In the genomic region with DNA sequence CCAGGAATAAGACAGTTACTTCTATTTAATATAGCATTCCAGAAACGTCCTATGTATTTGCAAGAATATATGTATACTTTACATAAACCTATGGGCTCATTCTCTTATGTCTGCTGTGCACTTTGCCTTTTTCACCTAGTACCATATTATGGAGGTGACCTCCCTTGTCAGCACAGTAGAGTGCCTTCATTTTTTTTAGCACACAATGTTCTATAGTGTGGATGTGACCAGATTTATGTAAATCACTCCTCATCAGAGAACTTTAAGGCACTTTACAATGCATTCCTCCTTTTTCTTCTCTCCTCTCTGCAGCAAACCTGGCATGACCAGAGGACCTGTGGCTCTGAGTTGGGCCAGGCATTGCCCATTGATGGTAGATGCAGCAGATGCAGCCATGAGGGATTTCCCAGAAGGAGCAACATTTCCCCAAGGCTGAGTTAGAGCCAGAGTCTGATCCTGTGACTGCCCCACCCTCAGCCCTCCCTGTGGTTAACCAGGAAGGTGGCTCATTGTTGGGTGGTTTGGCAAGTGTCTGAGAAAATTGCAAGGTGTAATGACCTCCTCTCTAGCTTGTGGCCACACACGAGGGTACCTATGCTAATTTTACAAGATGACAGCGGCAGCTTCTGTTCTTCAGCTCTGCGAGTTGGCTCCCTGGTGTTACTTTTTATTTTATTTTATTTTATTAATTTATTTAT, we compare ENCODE assay signal across 11 cellular contexts.
DNase-seq lines count a peak whose midpoint lies in the region; ATAC-seq and TF ChIP-seq lines count a peak whose summit lies in the region.
"Had no signal": no experiment of that assay in that cellular context is flagged by ENCODE, and none has a peak within 500 bp of the region (broad histone marks: within the 10 kb centered on the region; RNA-seq: fewer than 3 reads in every experiment).

No MANE protein-coding gene starts in this region.

- TF ChIP-seq CTCF in uterus (IDR thresholded peaks at IDR 0.05) = no peak

- peak; percentile 86 for ATAC-seq in activated T-helper 17 cell treated with anti-CD3 and anti-CD28 coated beads, Interleukin-2, amount 50 U/mL, for 72 hours (replicated peaks)
- ATAC-seq in HG02840 (IDR thresholded peaks at IDR 0.05; ENCODE audit: low FRiP score, unreplicated experiment) (no peak), left cardiac atrium (no peak)

- no peaks in the 10 kb centered on the region for H3K4me1 ChIP-seq in uterus
- H3K4me1 ChIP-seq: ascending aorta had no signal

- no peaks in the 10 kb centered on the region for H3K9me3 Mint-ChIP-seq in activated T-helper 17 cell treated with anti-CD3 and anti-CD28 coated beads, Interleukin-2, amount 50 U/mL, for 72 hours

- no peak for TF ChIP-seq POLR2A in uterus (IDR thresholded peaks at IDR 0.05)

- no peaks in the 10 kb centered on the region for H3K36me3 ChIP-seq in uterus
- H3K36me3 ChIP-seq: ascending aorta had no signal

- intact Hi-C loops in left cardiac atrium (cut with DNase I) = no loop called here
- intact Hi-C loops in uterus (cut with DNase I; ENCODE audit: low total_unique reads) = no loop called here

- H3K36me3 Mint-ChIP-seq in activated T-helper 17 cell treated with anti-CD3 and anti-CD28 coated beads, Interleukin-2, amount 50 U/mL, for 72 hours (ENCODE audit: low read depth) = no peaks in the 10 kb centered on the region

- H3K4me3 Mint-ChIP-seq in activated T-helper 17 cell treated with anti-CD3 and anti-CD28 coated beads, Interleukin-2, amount 50 U/mL, for 72 hours = no peak overlapping the region
- H3K4me3 Mint-ChIP-seq: T-helper 1 cell treated with Interleukin-12 subunit alpha and Interleukin-12 subunit beta and Interleukin-4 antibody, amounts not matched to agents 30 μg/mL and 1 μg/mL, for 36 hours had no signal

- H3K4me1 Mint-ChIP-seq in activated T-helper 17 cell treated with anti-CD3 and anti-CD28 coated beads, Interleukin-2, amount 50 U/mL, for 72 hours = peaks cover 6% of the 10 kb centered on the region

- no peak overlapping the region for H3K4me3 ChIP-seq in uterus
- H3K4me3 ChIP-seq: ascending aorta had no signal

- no peaks in the 10 kb centered on the region for H3K27me3 Mint-ChIP-seq in activated T-helper 17 cell treated with anti-CD3 and anti-CD28 coated beads, Interleukin-2, amount 50 U/mL, for 72 hours

- peak; percentile 38 for DNase-seq in ELF-1 (ENCODE audit: low read depth, low spot score)
- peak; percentile 69 for DNase-seq in HT-29 (ENCODE audit: low spot score)
- DNase-seq in myocyte (ENCODE audit: low read depth) = peak; percentile 90
- DNase-seq in left cardiac atrium = no peak
- DNase-seq in dermis blood vessel endothelial cell = no peak
- no peak for DNase-seq in uterus
- DNase-seq: NCI-H146 had no signal

- H3K9me3 ChIP-seq in uterus = no peaks in the 10 kb centered on the region
- H3K9me3 ChIP-seq: ascending aorta had no signal

- H3K27ac ChIP-seq in uterus = no peak overlapping the region
- H3K27ac ChIP-seq: ascending aorta had no signal

- H3K27me3 ChIP-seq in uterus = no peaks in the 10 kb centered on the region
- H3K27me3 ChIP-seq: ascending aorta had no signal

- H3K27ac Mint-ChIP-seq in activated T-helper 17 cell treated with anti-CD3 and anti-CD28 coated beads, Interleukin-2, amount 50 U/mL, for 72 hours = no peak overlapping the region
- H3K27ac Mint-ChIP-seq: T-helper 1 cell treated with Interleukin-12 subunit alpha and Interleukin-12 subunit beta and Interleukin-4 antibody, amounts not matched to agents 30 μg/mL and 1 μg/mL, for 36 hours had no signal

Comparison
In these comparisons a context has a peak if more than half of its experiments do, and no peak if none do; other contexts are left out.
1. DNase-seq: peak in ELF-1 (single experiment), HT-29 (single experiment) and myocyte (single experiment); none in left cardiac atrium (single experiment), dermis blood vessel endothelial cell (single experiment) and uterus (0 of 2).